In the genomic region with DNA sequence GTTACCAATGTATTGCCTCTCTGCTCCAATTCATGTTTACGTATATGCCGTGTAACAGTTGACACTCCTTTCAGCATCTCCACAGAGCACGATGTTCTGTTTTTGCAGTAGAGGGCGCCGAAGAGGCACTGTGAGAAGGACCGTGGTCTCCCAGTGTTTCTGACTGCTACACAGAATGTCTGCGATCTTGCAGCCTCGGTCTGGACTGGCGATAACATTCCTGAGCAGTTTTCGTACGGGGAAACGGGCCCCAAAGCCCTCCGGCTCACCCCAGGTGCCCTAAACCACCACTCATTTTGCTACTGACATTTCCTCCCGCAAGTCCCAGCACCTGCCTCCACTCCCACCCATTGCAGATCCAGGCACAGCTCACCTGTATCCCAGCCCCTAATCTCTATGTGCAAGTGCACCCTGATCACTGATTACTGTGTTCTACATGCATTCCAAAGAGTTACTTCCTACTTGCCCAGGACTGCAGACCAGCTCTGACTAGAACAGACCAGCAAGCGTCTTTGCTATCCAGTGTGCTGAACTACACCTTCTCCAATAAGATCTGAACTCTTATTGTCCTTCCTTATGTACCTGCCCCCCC, we compare ENCODE assay signal across 1 cellular context.
TF ChIP-seq lines count a peak whose summit lies in the region.

No MANE protein-coding gene starts in this region.

TF ChIP-seq in endothelial cell of umbilical vein, 7 proteins besides CTCF, POLR2A, EP300 and RAD21 (continued from another document):
- no peak for TF ChIP-seq FOS (IDR thresholded peaks at IDR 0.05; ENCODE audit: borderline replicate concordance, insufficient read depth, low read length)
